ENCODE assay signal across 14 cellular contexts in genomic region chr6:61977951-61978350, GRCh38.
DNase-seq lines count a peak whose midpoint lies in the region.
"Had no signal": no experiment of that assay in that cellular context is flagged by ENCODE, and none has a peak within 500 bp of the region (broad histone marks: within the 10 kb centered on the region; RNA-seq: fewer than 3 reads in every experiment).

No MANE protein-coding gene starts in this region.

- DNase-seq in NCI-H82 (lab: John Stamatoyannopoulos, UW) (peak; percentile 15), NCI-H82 treated with DMSO at 0.1 percent for 48 hours (lab: John Stamatoyannopoulos, UW; ENCODE audit: unreplicated experiment) (no peak), HT1080 (ENCODE audit: low read depth) (peak; percentile 18), SHP77 (lab: John Stamatoyannopoulos, UW) (peak; percentile 69 to 71), COR-L47 (lab: John Stamatoyannopoulos, UW) (no peak), NCI-H1930 (lab: John Stamatoyannopoulos, UW) (no peak)
- no peak for DNase-seq in stimulated activated CD4-positive, alpha-beta T cell treated with anti-CD3 and anti-CD28 coated beads, Interleukin-1b, Interleukin-23, amount 100 ng/mL, for 48 hours
- DNase-seq: DMS79 treated with DMSO at 0.1 percent for 48 hours, H7, HFFc6, KBM-7, NCI-H1092 treated with DMSO at 0.1 percent for 48 hours, NCI-H226, NCI-H526 had no signal

Comparison
In these comparisons a context has a peak if more than half of its experiments do, and no peak if none do; other contexts are left out.
1. DNase-seq: peak in NCI-H82 (single experiment), HT1080 (single experiment) and SHP77 (2 of 2); none in NCI-H82 treated with DMSO at 0.1 percent for 48 hours (single experiment), COR-L47 (single experiment), stimulated activated CD4-positive, alpha-beta T cell treated with anti-CD3 and anti-CD28 coated beads, Interleukin-1b, Interleukin-23, amount 100 ng/mL, for 48 hours (single experiment) and NCI-H1930 (0 of 2).